In the genomic region with DNA sequence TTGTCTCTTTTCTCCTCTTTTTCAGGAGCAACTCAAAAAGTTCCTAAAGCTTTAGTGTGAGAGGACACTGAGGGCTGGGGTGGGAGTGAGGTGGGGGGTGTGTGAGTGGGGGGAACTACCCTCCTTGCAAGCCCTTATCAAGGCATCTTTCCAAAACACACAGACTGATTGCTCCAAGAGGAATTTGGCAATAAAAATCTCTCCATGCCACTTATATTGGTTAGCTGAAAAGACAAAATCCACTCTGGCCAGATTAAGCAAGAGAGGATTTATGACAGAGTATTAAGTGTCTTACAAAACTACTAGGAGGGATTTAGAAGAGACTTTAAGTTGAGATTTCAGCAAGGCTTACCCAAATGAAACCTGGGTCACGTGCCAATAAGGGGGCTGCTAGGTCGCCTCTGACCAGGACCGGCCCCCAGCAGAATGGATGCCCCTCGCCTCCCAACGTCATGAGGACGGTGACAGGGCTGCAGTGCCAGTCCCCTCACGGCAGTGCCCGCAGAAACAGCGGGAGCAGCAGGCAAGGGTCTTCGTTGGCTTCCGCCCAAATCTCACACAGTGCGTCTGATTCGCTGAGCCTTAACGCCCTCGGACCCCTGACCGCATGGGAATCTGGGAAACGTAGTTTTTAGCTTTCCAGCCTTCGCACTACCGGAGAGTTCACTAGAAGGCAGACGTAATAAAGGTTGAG, we compare ENCODE assay signal across 11 cellular contexts. TPM values are rescaled to one million over a fixed set of nuclear protein-coding genes. Genes with fewer than 3 reads are reported as not detected.
DNase-seq lines count a peak whose midpoint lies in the region; ATAC-seq, FAIRE-seq and TF ChIP-seq lines count a peak whose summit lies in the region.
"Had no signal": no experiment of that assay in that cellular context is flagged by ENCODE, and none has a peak within 500 bp of the region (broad histone marks: within the 10 kb centered on the region; RNA-seq: fewer than 3 reads in every experiment).

No MANE protein-coding gene starts in this region.

- in situ Hi-C loops in HepG2 (cut with HindIII; ENCODE audit: extremely low pct_ligation_motif_present, low pct_unique_long_range_greater_than_20kb): no loop called here

- no peaks in the 10 kb centered on the region for H3K36me3 ChIP-seq in smooth muscle cell (ENCODE audit: low read depth)
- no peaks in the 10 kb centered on the region for H3K36me3 ChIP-seq in HepG2 (replicated peaks in 1 of 2; ENCODE audit: control insufficient read depth in 1 of 2, insufficient read depth in 2 of 2, low read length in 2 of 2)

- H3K4me2 ChIP-seq in smooth muscle cell: peak overlapping the region; percentile 84
- no peak overlapping the region for H3K4me2 ChIP-seq in HepG2 (ENCODE audit: low read depth, low read length)

- H3F3A ChIP-seq in smooth muscle cell (ENCODE audit: low read depth): peaks cover 7% of the 10 kb centered on the region

- no peaks in the 10 kb centered on the region for H3K27me3 ChIP-seq in smooth muscle cell (ENCODE audit: low read depth)
- peaks cover 6 to 31% of the 10 kb centered on the region in 2 experiments; a peak in 4 of 5 replicates for H3K27me3 ChIP-seq in HepG2 (ENCODE audit: control insufficient read depth in 1 of 2, insufficient read depth in 2 of 2, low read length in 2 of 2)

- no peak for ATAC-seq in GM18498 (IDR thresholded peaks at IDR 0.05; ENCODE audit: unreplicated experiment)
- ATAC-seq in HepG2: no peak
- ATAC-seq in HG03439 (IDR thresholded peaks at IDR 0.05; ENCODE audit: unreplicated experiment): no peak
- ATAC-seq: stimulated activated effector memory CD8-positive, alpha-beta T cell treated with anti-CD3 and anti-CD28 coated beads, Interleukin-12 subunit alpha, Interleukin-12 subunit beta, amount 100 ng/mL, for 72 hours had no signal

- H3K4me3 ChIP-seq in smooth muscle cell: peak overlapping the region; percentile 49
- H3K4me3 ChIP-seq in HepG2 (replicated peaks in 1 of 3; ENCODE audit: insufficient read depth in 1 of 3, low read depth in 2 of 3, low read length in 3 of 3): no peak overlapping the region

- H3K9me3 ChIP-seq in smooth muscle cell (replicated peaks; ENCODE audit: low read depth) (no peaks in the 10 kb centered on the region), HepG2 (ENCODE audit: low read length) (no peaks in the 10 kb centered on the region)

- H3K4me1 ChIP-seq in smooth muscle cell (ENCODE audit: low read depth) (peaks cover 9% of the 10 kb centered on the region), HepG2 (ENCODE audit: insufficient read depth, low read length) (no peaks in the 10 kb centered on the region)

- TF ChIP-seq CTCF in smooth muscle cell (IDR thresholded peaks at IDR 0.05; ENCODE audit: borderline replicate concordance, insufficient read depth, poor library complexity, severe bottlenecking) (no peak), HepG2 (CRISPR knock-in tag; IDR thresholded peaks at IDR 0.05) (no peak)

- H4K20me1 ChIP-seq in smooth muscle cell (ENCODE audit: low read depth) (no peaks in the 10 kb centered on the region), HepG2 (ENCODE audit: insufficient read depth, low read length) (no peaks in the 10 kb centered on the region)

- H3K79me2 ChIP-seq in smooth muscle cell (ENCODE audit: low read depth) (no peaks in the 10 kb centered on the region), HepG2 (ENCODE audit: insufficient read depth, low read length) (no peaks in the 10 kb centered on the region)

- BruUV-seq in HepG2 (replicated peaks; lab: Mats Ljungman, UMichigan): no TSS peak

- POLR2A ChIA-PET in HepG2 (lab: Yijun Ruan, JAX): no interaction called here

- intact Hi-C loops in HepG2 (cut with micrococcal nuclease; ENCODE audit: unreplicated experiment): no loop called here

- H3K27ac ChIP-seq in smooth muscle cell (ENCODE audit: low read depth): peak overlapping the region; percentile 58
- H3K27ac ChIP-seq in HepG2 (ENCODE audit: extremely low read length, insufficient read depth, low read length): no peak overlapping the region

- H2AFZ ChIP-seq in smooth muscle cell (ENCODE audit: low read depth) (peak overlapping the region; percentile 13), HepG2 (ENCODE audit: low read length) (no peak overlapping the region)

- no peak for FAIRE-seq in HepG2 (lab: Jason Lieb, UNC)

- DNase-seq in HCEC 1CT (peak; percentile 54), astrocyte of the hippocampus (ENCODE audit: low read depth, low spot score) (peak; percentile 17), iPS-NIHi7 (ENCODE audit: extremely low spot score) (peak; percentile 85), smooth muscle cell (lab: John Stamatoyannopoulos, UW; ENCODE audit: unreplicated experiment) (peak; percentile 25), occipital lobe (lab: John Stamatoyannopoulos, UW) (no peak), HepG2 (ENCODE audit: low spot score) (no peak)
- DNase-seq: NCI-H2029; stimulated activated CD4-positive, alpha-beta T cell treated with anti-CD3 and anti-CD28 coated beads, Interleukin-15, amount 100 ng/mL, for 24 hours had no signal

- WGBS in smooth muscle cell (ENCODE audit: low lambda C conversion rate): 5% methylated on average over 20 of the region's 20 CpGs
- 53% methylated on average over 5 of the region's 20 CpGs for WGBS in HepG2 (ENCODE audit: low lambda C conversion rate)

- TF ChIP-seq POLR2A in HepG2 (IDR thresholded peaks at IDR 0.05; ENCODE audit: insufficient read depth in 1 of 2, low read depth in 2 of 2, low read length in 2 of 2): no peak

- TF ChIP-seq RAD21 in HepG2 (CRISPR knock-in tag; IDR thresholded peaks at IDR 0.05): no peak

- CTCF ChIA-PET in HepG2 (lab: Yijun Ruan, JAX; ENCODE audit: low intra/inter-chr PET ratio, low total read pairs): no interaction called here

- TF ChIP-seq EP300 in HepG2 (IDR thresholded peaks at IDR 0.05; ENCODE audit: low read depth in 2 of 2, low read length in 2 of 2) (no peak), HepG2 (CRISPR knock-in tag; IDR thresholded peaks at IDR 0.05; ENCODE audit: borderline replicate concordance) (no peak)

- H3K9ac ChIP-seq in smooth muscle cell (ENCODE audit: low read depth) (no peak overlapping the region), HepG2 (ENCODE audit: insufficient read depth, low read depth, low read length) (no peak overlapping the region)

TF ChIP-seq in HepG2, 621 proteins besides CTCF, POLR2A, EP300 and RAD21 (continues in another document):
- TF ChIP-seq ZBTB3 (CRISPR knock-in tag; IDR thresholded peaks at IDR 0.05; ENCODE audit: borderline replicate concordance, low read depth) (no peak), MAFK (conservative IDR thresholded peaks at IDR 0.05 in 1 of 2, IDR thresholded peaks at IDR 0.05 in 1 of 2; ENCODE audit: low read length in 2 of 2) (no peak)

RNA-seq across cellular contexts. Expression of gene CTR9, which starts 22.1 kb away (rescaled TPM):
- total RNA-seq in smooth muscle cell (27.5 and 29.3 TPM in 2 replicates), occipital lobe (36.8 TPM), HepG2 (2016; rRNA removed; fragmentation: Illumina TruSeq; extraction: Trizol) (22.1 and 35.9 TPM in 2 replicates)
- polyA plus RNA-seq in smooth muscle cell (25.1 and 28.4 TPM in 2 replicates), HepG2 (2011; rRNA removed) (6.1 and 6.6 TPM in 2 replicates)
- 2.4 and 2.7 TPM in 2 replicates for total RNA-seq in HepG2 (2016; cell fraction: cytosol; rRNA removed; fragmentation: Illumina TruSeq; extraction: Trizol; ENCODE audit: low read depth)
- total RNA-seq in HepG2 (2016; cell fraction: insoluble cytoplasmic fraction; rRNA removed; fragmentation: Illumina TruSeq; extraction: Trizol): 20.3 and 33.1 TPM in 2 replicates
- 7.5 and 8.7 TPM in 2 replicates for total RNA-seq in HepG2 (2016; cell fraction: membrane; rRNA removed; fragmentation: Illumina TruSeq; extraction: Trizol)
- 14.9 and 16.5 TPM in 2 replicates for total RNA-seq in HepG2 (2016; cell fraction: nucleus; rRNA removed; fragmentation: Illumina TruSeq; extraction: Trizol)
- 3.1 and 4.9 TPM in 2 replicates for polyA plus RNA-seq in HepG2 (2011; cell fraction: cytosol; rRNA removed)
- polyA plus RNA-seq in HepG2 (2011; cell fraction: nucleus; rRNA removed): 2.9 and 4.3 TPM in 2 replicates
- polyA plus RNA-seq in HepG2 (2012): 9.8 and 14.0 TPM in 2 replicates
- 0.71 and 0.75 TPM in 2 replicates for polyA plus RNA-seq in HepG2 (2016; cell fraction: cytosol; fragmentation: Illumina TruSeq; extraction: Trizol; ENCODE audit: low read depth)
- polyA plus RNA-seq in HepG2 (2016; cell fraction: insoluble cytoplasmic fraction; fragmentation: Illumina TruSeq; extraction: Trizol; ENCODE audit: low read depth): 31.0 and 31.2 TPM in 2 replicates
- polyA plus RNA-seq in HepG2 (2016; cell fraction: membrane; fragmentation: Illumina TruSeq; extraction: Trizol; ENCODE audit: low read depth): 1.8 and 2.6 TPM in 2 replicates
- 15.6 and 16.5 TPM in 2 replicates for polyA plus RNA-seq in HepG2 (2016; cell fraction: nucleus; fragmentation: Illumina TruSeq; extraction: Trizol; ENCODE audit: insufficient read depth, low read depth)
- 3.0 and 9.8 TPM in 2 replicates for polyA minus RNA-seq in HepG2 (2011; rRNA and poly(A)+ RNA removed; ENCODE audit: low replicate concordance)
- polyA minus RNA-seq in HepG2 (2011; cell fraction: cytosol; rRNA and poly(A)+ RNA removed): 8.4 and 12.7 TPM in 2 replicates
- 14.3 and 19.4 TPM in 2 replicates for polyA minus RNA-seq in HepG2 (2011; cell fraction: nucleus; rRNA and poly(A)+ RNA removed)

RNA-seq across cellular contexts. Expression of gene IRAG1, which starts 35.4 kb away (rescaled TPM):
- 4.1 and 4.4 TPM in 2 replicates for total RNA-seq in smooth muscle cell
- polyA plus RNA-seq in smooth muscle cell: 2.5 and 2.9 TPM in 2 replicates
- 1.4 TPM for total RNA-seq in occipital lobe
- 0.13 TPM in 2 replicates for total RNA-seq in HepG2 (2016; rRNA removed; fragmentation: Illumina TruSeq; extraction: Trizol)
- 0.18 TPM in 1 of 2 replicates, not detected in the other for total RNA-seq in HepG2 (2016; cell fraction: cytosol; rRNA removed; fragmentation: Illumina TruSeq; extraction: Trizol; ENCODE audit: low read depth)
- 0.13 and 0.16 TPM in 2 replicates for total RNA-seq in HepG2 (2016; cell fraction: insoluble cytoplasmic fraction; rRNA removed; fragmentation: Illumina TruSeq; extraction: Trizol)
- 0.07 and 0.31 TPM in 2 replicates for total RNA-seq in HepG2 (2016; cell fraction: membrane; rRNA removed; fragmentation: Illumina TruSeq; extraction: Trizol)
- 0.09 TPM in 1 of 2 replicates, not detected in the other for total RNA-seq in HepG2 (2016; cell fraction: nucleus; rRNA removed; fragmentation: Illumina TruSeq; extraction: Trizol)
- 0.20 and 0.29 TPM in 2 replicates for polyA plus RNA-seq in HepG2 (2011; rRNA removed)
- 0.13 and 0.19 TPM in 2 replicates for polyA plus RNA-seq in HepG2 (2011; cell fraction: cytosol; rRNA removed)
- 0.19 and 0.29 TPM in 2 replicates for polyA plus RNA-seq in HepG2 (2011; cell fraction: nucleus; rRNA removed)
- 0.05 and 0.15 TPM in 2 replicates for polyA plus RNA-seq in HepG2 (2012)
- polyA plus RNA-seq in HepG2 (2016; cell fraction: cytosol; fragmentation: Illumina TruSeq; extraction: Trizol; ENCODE audit: low read depth): 0.01 TPM in 1 of 2 replicates, not detected in the other
- polyA plus RNA-seq in HepG2 (2016; cell fraction: insoluble cytoplasmic fraction; fragmentation: Illumina TruSeq; extraction: Trizol; ENCODE audit: low read depth): 0.10 and 0.15 TPM in 2 replicates
- polyA plus RNA-seq in HepG2 (2016; cell fraction: membrane; fragmentation: Illumina TruSeq; extraction: Trizol; ENCODE audit: low read depth): 0.05 TPM in 1 of 2 replicates, not detected in the other
- 0.17 and 0.19 TPM in 2 replicates for polyA plus RNA-seq in HepG2 (2016; cell fraction: nucleus; fragmentation: Illumina TruSeq; extraction: Trizol; ENCODE audit: insufficient read depth, low read depth)
- polyA minus RNA-seq in HepG2 (2011; rRNA and poly(A)+ RNA removed; ENCODE audit: low replicate concordance): 0.36 TPM in 1 of 2 replicates, not detected in the other
- 0.09 and 0.20 TPM in 2 replicates for polyA minus RNA-seq in HepG2 (2011; cell fraction: cytosol; rRNA and poly(A)+ RNA removed)
- polyA minus RNA-seq in HepG2 (2011; cell fraction: nucleus; rRNA and poly(A)+ RNA removed): 0.25 and 0.26 TPM in 2 replicates

Comparison
In these comparisons a context has a peak if more than half of its experiments do, and no peak if none do; other contexts are left out.
1. DNase-seq: peak in HCEC 1CT (single experiment), astrocyte of the hippocampus (single experiment), iPS-NIHi7 (single experiment) and smooth muscle cell (single experiment); none in occipital lobe (single experiment) and HepG2 (single experiment).